Comparison of ENCODE assay signal across 8 cellular contexts in genomic region chr15:90871097-90871715, GRCh38. TPM values are rescaled to one million over a fixed set of nuclear protein-coding genes. Genes with fewer than 3 reads are reported as not detected.
DNase-seq lines count a peak whose midpoint lies in the region; ATAC-seq and TF ChIP-seq lines count a peak whose summit lies in the region.

No MANE protein-coding gene starts in this region.

- TF ChIP-seq POLR2A in heart left ventricle (IDR thresholded peaks at IDR 0.05) = no peak

- H3K27me3 ChIP-seq in heart left ventricle (no peaks in the 10 kb centered on the region), psoas muscle (ENCODE audit: insufficient read depth in 3 of 3, low read length in 2 of 3) (no peaks in the 10 kb centered on the region)

- peaks cover 48% of the 10 kb centered on the region for H3K4me1 Mint-ChIP-seq in activated naive CD4-positive, alpha-beta T cell treated with anti-CD3 and anti-CD28 coated beads for 36 hours (ENCODE audit: low read depth)

- no peaks in the 10 kb centered on the region for H3K9me3 Mint-ChIP-seq in activated naive CD4-positive, alpha-beta T cell treated with anti-CD3 and anti-CD28 coated beads for 36 hours

- peak overlapping the region; percentile 73 for H3K4me3 ChIP-seq in Jurkat, Clone E6-1 (ENCODE audit: low read length)
- peak overlapping the region; percentile 80 to 96 (median 90) for H3K4me3 ChIP-seq in heart left ventricle
- peak overlapping the region; percentile 82 for H3K4me3 ChIP-seq in psoas muscle

- H3K27me3 Mint-ChIP-seq in activated naive CD4-positive, alpha-beta T cell treated with anti-CD3 and anti-CD28 coated beads for 36 hours (ENCODE audit: low read depth) = no peaks in the 10 kb centered on the region

- peak in 2 of 4 donors; percentile 7 to 10 for ATAC-seq in heart left ventricle
- ATAC-seq in psoas muscle = peak; percentile 32 to 57 (median 40)

- CTCF ChIA-PET in activated naive CD4-positive, alpha-beta T cell treated with anti-CD3 and anti-CD28 coated beads for 36 hours (lab: Charles Lee) = interaction anchor here (1.2 to 1.7 kb wide), 2 partner anchors 33 to 63 kb away, joined by 3 to 7 read pairs; no protein-coding TSS in a partner anchor

- intact Hi-C loops in activated naive CD4-positive, alpha-beta T cell treated with anti-CD3 and anti-CD28 coated beads for 36 hours (cut with micrococcal nuclease) = no loop called here
- intact Hi-C loops in heart left ventricle (cut with DNase I) = loop anchor here in 5 of 10 donors (2.0 to 5.0 kb wide), 4 partner anchors 14 to 154 kb away; partner anchors contain the start of genes BLM (in 2 of the 5), FES (in 2 of the 5) and HDDC3 (in 2 of the 5)
- intact Hi-C loops in psoas muscle (cut with DNase I) = loop anchor here (5.0 kb wide), 2 partner anchors 154 to 209 kb away; partner anchors contain the start of gene BLM (in 2 of the 2)

- H3K4me1 ChIP-seq in heart left ventricle = peaks cover 16 to 60% (median 47%) of the 10 kb centered on the region in 12 donors
- peaks cover 39% of the 10 kb centered on the region for H3K4me1 ChIP-seq in psoas muscle

- peaks cover 0 to 11% (median 7%) of the 10 kb centered on the region in 9 donors for H3K36me3 ChIP-seq in heart left ventricle
- H3K36me3 ChIP-seq in psoas muscle (ENCODE audit: insufficient read depth in 1 of 2, low read depth in 1 of 2) = peaks cover 0 to 9% of the 10 kb centered on the region in 2 donors

- H3K36me3 Mint-ChIP-seq in activated naive CD4-positive, alpha-beta T cell treated with anti-CD3 and anti-CD28 coated beads for 36 hours (ENCODE audit: low read depth) = peaks cover 59% of the 10 kb centered on the region

- H3K4me3 Mint-ChIP-seq in activated naive CD4-positive, alpha-beta T cell treated with anti-CD3 and anti-CD28 coated beads for 36 hours = peak overlapping the region; percentile 93

- H3K27ac Mint-ChIP-seq in activated naive CD4-positive, alpha-beta T cell treated with anti-CD3 and anti-CD28 coated beads for 36 hours = peak overlapping the region; percentile 99

- no peaks in the 10 kb centered on the region for H3K9me3 ChIP-seq in heart left ventricle
- no peaks in the 10 kb centered on the region for H3K9me3 ChIP-seq in psoas muscle

- TF ChIP-seq CTCF in heart left ventricle (IDR thresholded peaks at IDR 0.05) (no peak), psoas muscle (IDR thresholded peaks at IDR 0.05) (no peak)

- 1 to 3% (median 1%) methylated on average over 13 to 74 of the region's 74 CpGs for WGBS in heart left ventricle, 4 donors
- WGBS in psoas muscle, 3 donors = 0 to 1% (median 0%) methylated on average over 23 to 74 of the region's 74 CpGs

- peak overlapping the region; percentile 91 to 100 (median 98) for H3K27ac ChIP-seq in heart left ventricle
- peak overlapping the region; percentile 93 for H3K27ac ChIP-seq in psoas muscle

- peak; percentile 51 for DNase-seq in DMS 273 (lab: John Stamatoyannopoulos, UW; ENCODE audit: unreplicated experiment)
- DNase-seq in DMS 273 treated with DMSO at 0.1 percent for 48 hours (lab: John Stamatoyannopoulos, UW) = no peak
- DNase-seq in Jurkat, Clone E6-1 (ENCODE audit: low read depth, low spot score) = no peak
- DNase-seq in activated naive CD4-positive, alpha-beta T cell treated with anti-CD3 and anti-CD28 coated beads for 36 hours = peak; percentile 27
- peak in 2 of 5 donors; percentile 39 to 78 for DNase-seq in heart left ventricle
- peak; percentile 62 to 76 for DNase-seq in psoas muscle
- no peak for DNase-seq in NCI-H446 (lab: John Stamatoyannopoulos, UW)
- no peak for DNase-seq in islet precursor cell

RNA-seq across cellular contexts. Expression of gene FURIN, which starts 2.8 kb away (rescaled TPM):
- 18.5 TPM for polyA plus RNA-seq in Jurkat, Clone E6-1 (2012; ENCODE audit: insufficient read depth, insufficient read length)
- total RNA-seq in activated naive CD4-positive, alpha-beta T cell treated with anti-CD3 and anti-CD28 coated beads for 36 hours = 100 to 1,000 TPM; 443 to 448 TPM
- 100 to 1,000 TPM in 2 of 9 donors, 10 to 100 TPM in 7; 38.7 to 122 (median 64.8) TPM for total RNA-seq in heart left ventricle
- polyA plus RNA-seq in heart left ventricle = 100 to 1,000 TPM in 1 of 2 donors, 10 to 100 TPM in 1; 37.2 to 174 TPM
- 10 to 100 TPM; 27.2 to 67.8 (median 55.7) TPM for total RNA-seq in psoas muscle
- 10 to 100 TPM; 37.6 to 99.3 (median 40.8) TPM for polyA plus RNA-seq in psoas muscle

RNA-seq across cellular contexts. Expression of gene FES, which starts 13.1 kb away (rescaled TPM):
- polyA plus RNA-seq in Jurkat, Clone E6-1 (2012; ENCODE audit: insufficient read depth, insufficient read length) = 11.6 TPM
- 10 to 100 TPM; 22.6 to 24.2 TPM for total RNA-seq in activated naive CD4-positive, alpha-beta T cell treated with anti-CD3 and anti-CD28 coated beads for 36 hours
- total RNA-seq in heart left ventricle (10 to 100 TPM; 10.7 to 37.5 (median 15.9) TPM), psoas muscle (1 to 10 TPM; 6.7 to 7.7 (median 7.2) TPM)
- polyA plus RNA-seq in heart left ventricle (10 to 100 TPM; 15.6 to 16.4 TPM), psoas muscle (1 to 10 TPM; 4.2 to 8.1 (median 5.5) TPM)

RNA-seq across cellular contexts. Expression of gene MAN2A2, which starts 31.9 kb away (rescaled TPM):
- polyA plus RNA-seq in Jurkat, Clone E6-1 (2012; ENCODE audit: insufficient read depth, insufficient read length) = 98.8 TPM
- 100 to 1,000 TPM; 139 to 141 TPM for total RNA-seq in activated naive CD4-positive, alpha-beta T cell treated with anti-CD3 and anti-CD28 coated beads for 36 hours
- total RNA-seq in heart left ventricle (100 to 1,000 TPM in 3 of 9 donors, 10 to 100 TPM in 6; 62.2 to 145 (median 89.0) TPM), psoas muscle (100 to 1,000 TPM in 3 of 4 donors, 10 to 100 TPM in 1; 73.0 to 127 (median 121) TPM)
- polyA plus RNA-seq in heart left ventricle (10 to 100 TPM; 38.7 to 42.3 TPM), psoas muscle (100 to 1,000 TPM in 1 of 3 donors, 10 to 100 TPM in 2; 22.9 to 111 (median 41.5) TPM)

Comparison
In these comparisons a context has a peak if more than half of its experiments do, and no peak if none do; other contexts are left out.
1. DNase-seq: peak in DMS 273 (single experiment), activated naive CD4-positive, alpha-beta T cell treated with anti-CD3 and anti-CD28 coated beads for 36 hours (single experiment) and psoas muscle (2 of 2); none in DMS 273 treated with DMSO at 0.1 percent for 48 hours (single experiment), Jurkat, Clone E6-1 (single experiment), NCI-H446 (0 of 2) and islet precursor cell (single experiment).
2. Peak in every context shown above with its lines, with median percentiles within 50 percentile points of each other: H3K4me3 ChIP-seq.